Comparison of ENCODE assay signal across 8 cellular contexts in the genomic region with DNA sequence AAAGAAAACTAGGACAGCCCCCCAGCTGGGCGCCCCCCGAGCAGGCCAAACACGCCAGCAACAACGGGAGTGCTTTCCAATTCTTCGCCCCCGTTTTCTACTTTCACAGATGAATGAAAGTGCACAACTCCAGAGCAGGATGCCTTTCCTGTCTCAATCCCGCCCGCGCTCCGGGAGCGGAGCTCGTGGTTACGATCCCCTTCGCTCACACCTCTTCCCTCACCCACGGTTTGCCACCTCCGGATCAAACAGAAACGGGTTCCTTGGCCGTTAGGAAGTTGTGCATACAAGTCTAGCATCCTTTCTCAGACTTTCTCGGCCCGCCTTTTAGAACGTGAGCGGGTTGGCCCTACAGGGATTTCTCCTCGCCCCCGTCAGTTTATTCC. TPM values are rescaled to one million over a fixed set of nuclear protein-coding genes. Genes with fewer than 3 reads are reported as not detected.
A peak's percentile ranks its signal among the peaks of the same experiment; 100 is the strongest.
DNase-seq lines count a peak whose midpoint lies in the region; ATAC-seq and TF ChIP-seq lines count a peak whose summit lies in the region.

No MANE protein-coding gene starts in this region.

- CTCF ChIA-PET in BJ (lab: Yijun Ruan, JAX): interaction anchor here (1.2 kb wide), 1 partner anchor 9 kb away, joined by 3 read pairs; no protein-coding TSS in a partner anchor

- H3K9me3 ChIP-seq in RWPE2 (ENCODE audit: severe bottlenecking) (no peaks in the 10 kb centered on the region), right lobe of liver (no peaks in the 10 kb centered on the region)

- TF ChIP-seq POLR2A in right lobe of liver (IDR thresholded peaks at IDR 0.05): no peak

- ATAC-seq in RWPE2 (ENCODE audit: low read depth) (no peak), right lobe of liver (peak in 1 of 4 donors; percentile 11), HG03025 (IDR thresholded peaks at IDR 0.05; ENCODE audit: low FRiP score, unreplicated experiment) (no peak), GM19324 (IDR thresholded peaks at IDR 0.05; ENCODE audit: low FRiP score, unreplicated experiment) (no peak)

- H3K4me1 ChIP-seq in RWPE2 (ENCODE audit: insufficient read depth, poor library complexity, severe bottlenecking) (peaks cover 58% of the 10 kb centered on the region), right lobe of liver (peaks cover 0 to 7% (median 2%) of the 10 kb centered on the region in 4 donors)

- H3K27me3 ChIP-seq in BJ (ENCODE audit: control insufficient read depth, insufficient read depth, low read length): no peaks in the 10 kb centered on the region
- no peaks in the 10 kb centered on the region for H3K27me3 ChIP-seq in RWPE2 (ENCODE audit: insufficient read depth, poor library complexity, severe bottlenecking)
- H3K27me3 ChIP-seq in right lobe of liver: no peaks in the 10 kb centered on the region

- H3K4me3 ChIP-seq in BJ (ENCODE audit: low read depth, low read length) (peak overlapping the region; percentile 60), RWPE2 (ENCODE audit: severe bottlenecking) (peak overlapping the region; percentile 61), right lobe of liver (peak overlapping the region; percentile 80 to 86 (median 84))

- POLR2A ChIA-PET in BJ (lab: Charles Lee): no interaction called here

- H3K36me3 ChIP-seq in BJ (ENCODE audit: control insufficient read depth, insufficient read depth, low read length) (no peaks in the 10 kb centered on the region), RWPE2 (ENCODE audit: low read depth) (peaks cover 33% of the 10 kb centered on the region), right lobe of liver (no peaks in the 10 kb centered on the region)

- intact Hi-C loops in right lobe of liver (cut with DNase I): no loop called here

- 1% methylated on average over 24 of the region's 24 CpGs for WGBS in right lobe of liver (ENCODE audit: insufficient coverage, low coverage, low lambda C conversion rate, missing lambda C conversion rate)

- peak overlapping the region; percentile 93 for H3K27ac ChIP-seq in RWPE2 (ENCODE audit: poor library complexity, severe bottlenecking)
- peak overlapping the region; percentile 90 for H3K27ac ChIP-seq in caudate nucleus (ENCODE audit: low read depth, low read length)
- peak overlapping the region; percentile 42 to 60 (median 53) for H3K27ac ChIP-seq in right lobe of liver

- TF ChIP-seq CTCF in BJ (IDR thresholded peaks at IDR 0.05; ENCODE audit: insufficient read depth, low read depth, low read length): no peak
- no peak for TF ChIP-seq CTCF in RWPE2 (IDR thresholded peaks at IDR 0.05; ENCODE audit: poor library complexity, severe bottlenecking)
- no peak for TF ChIP-seq CTCF in right lobe of liver (IDR thresholded peaks at IDR 0.05)

- DNase-seq in BJ (ENCODE audit: low read depth) (no peak), H4 (ENCODE audit: low spot score) (peak; percentile 52), RWPE2 (ENCODE audit: low spot score) (no peak), caudate nucleus (lab: John Stamatoyannopoulos, UW) (peak in 42 of 61 donors; percentile 21 to 80 (median 52)), right lobe of liver (peak in 2 of 3 donors; percentile 55 to 59)
- DNase-seq in stimulated activated CD8-positive, alpha-beta memory T cell treated with anti-CD3 and anti-CD28 coated beads, Interleukin-15, amount 100 ng/mL, for 24 hours (ENCODE audit: low read depth): peak; percentile 2

RNA-seq across cellular contexts. Expression of a gene that starts 0.7 kb away (rescaled TPM):
- 9.7 and 29.3 TPM in 2 replicates for polyA plus RNA-seq in BJ (2011; rRNA removed)
- polyA minus RNA-seq in BJ (2011; rRNA and poly(A)+ RNA removed): 9.3 and 9.9 TPM in 2 replicates
- total RNA-seq in H4 (2014; rRNA removed; shearing (Covaris generic)): 122 and 153 TPM in 2 replicates
- total RNA-seq in right lobe of liver: 10 to 100 TPM; 12.2 to 23.1 (median 13.5) TPM

RNA-seq across cellular contexts. Expression of a gene that starts 1.2 kb away (rescaled TPM):
- 24.7 and 27.2 TPM in 2 replicates for polyA plus RNA-seq in BJ (2011; rRNA removed)
- polyA minus RNA-seq in BJ (2011; rRNA and poly(A)+ RNA removed): 11.0 and 15.2 TPM in 2 replicates
- total RNA-seq in H4 (2014; rRNA removed; shearing (Covaris generic)): 13.0 and 14.7 TPM in 2 replicates
- 1 to 10 TPM in 1 of 6 experiments, under 1 TPM in 5; 0.49 to 1.9 (median 0.54) TPM for total RNA-seq in right lobe of liver

RNA-seq across cellular contexts. Expression of a gene that starts 47.6 kb away (rescaled TPM):
- polyA plus RNA-seq in BJ (2011; rRNA removed): 20.6 and 20.9 TPM in 2 replicates
- polyA minus RNA-seq in BJ (2011; rRNA and poly(A)+ RNA removed): 24.0 and 26.9 TPM in 2 replicates
- 29.0 and 35.7 TPM in 2 replicates for total RNA-seq in H4 (2014; rRNA removed; shearing (Covaris generic))
- total RNA-seq in right lobe of liver: 10 to 100 TPM in 1 of 6 experiments, 1 to 10 TPM in 5; 7.2 to 11.0 (median 9.0) TPM

RNA-seq across cellular contexts. Expression of a gene that starts 55.5 kb away (rescaled TPM):
- 15.4 and 18.0 TPM in 2 replicates for polyA plus RNA-seq in BJ (2011; rRNA removed)
- polyA minus RNA-seq in BJ (2011; rRNA and poly(A)+ RNA removed): 7.0 and 12.5 TPM in 2 replicates
- total RNA-seq in H4 (2014; rRNA removed; shearing (Covaris generic)): 21.8 and 23.5 TPM in 2 replicates
- total RNA-seq in right lobe of liver: 1 to 10 TPM; 5.3 to 7.9 (median 7.3) TPM

Comparison
In these comparisons a context has a peak if more than half of its experiments do, and no peak if none do; other contexts are left out.
1. DNase-seq: peak in H4 (single experiment), caudate nucleus (42 of 61), right lobe of liver (2 of 3) and stimulated activated CD8-positive, alpha-beta memory T cell treated with anti-CD3 and anti-CD28 coated beads, Interleukin-15, amount 100 ng/mL, for 24 hours (single experiment); none in BJ (single experiment) and RWPE2 (single experiment).
2. Peak in every context shown above with its lines, with median percentiles within 50 percentile points of each other: H3K4me3 ChIP-seq and H3K27ac ChIP-seq.